ENCODE assay signal across 1 cellular context in the genomic region with DNA sequence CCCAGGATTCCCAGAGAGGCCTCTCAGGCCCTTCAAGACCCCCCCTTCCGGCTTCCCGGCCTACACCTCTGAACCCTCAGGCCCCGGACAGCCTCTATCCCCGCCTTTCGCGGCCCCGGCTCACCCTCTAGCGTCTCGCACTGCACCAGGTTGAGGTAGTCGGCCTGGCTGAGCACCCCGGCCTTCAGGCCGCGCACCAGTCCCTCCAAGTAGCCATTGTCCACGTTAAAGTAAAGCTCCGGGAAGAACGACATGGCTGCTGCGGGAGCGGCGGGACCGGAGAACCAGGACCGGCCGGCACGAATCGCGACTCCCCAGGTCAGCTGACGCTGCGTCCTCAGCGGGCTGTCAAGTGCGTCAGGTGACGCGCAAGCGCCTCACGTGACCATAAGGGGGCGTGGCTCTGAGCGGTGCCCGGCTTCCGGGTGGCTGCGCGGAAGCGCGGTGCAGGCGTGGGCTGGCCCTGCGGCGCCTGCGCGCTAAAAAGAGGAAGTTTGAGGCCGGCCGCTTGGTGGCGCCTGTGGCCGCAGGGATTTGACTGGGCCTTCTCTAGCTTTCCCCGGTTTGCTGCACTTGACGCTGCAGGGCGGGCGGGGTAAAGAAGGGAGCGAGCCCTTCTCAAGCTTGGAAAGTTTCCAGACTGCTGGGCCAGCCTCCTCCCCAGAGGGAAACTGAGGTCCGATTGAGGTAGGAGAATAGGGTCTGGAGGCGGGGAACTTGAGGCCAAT.
TF ChIP-seq lines count a peak whose summit lies in the region.

A gene (minus strand): TSS at position 325 of the 728 bp plus-strand sequence. CDS start 71 bp downstream, at position 254.

TF ChIP-seq in HepG2, 621 proteins besides CTCF, POLR2A, EP300 and RAD21 (continued from another document and continues in another):
- TF ChIP-seq, protein P1, sequence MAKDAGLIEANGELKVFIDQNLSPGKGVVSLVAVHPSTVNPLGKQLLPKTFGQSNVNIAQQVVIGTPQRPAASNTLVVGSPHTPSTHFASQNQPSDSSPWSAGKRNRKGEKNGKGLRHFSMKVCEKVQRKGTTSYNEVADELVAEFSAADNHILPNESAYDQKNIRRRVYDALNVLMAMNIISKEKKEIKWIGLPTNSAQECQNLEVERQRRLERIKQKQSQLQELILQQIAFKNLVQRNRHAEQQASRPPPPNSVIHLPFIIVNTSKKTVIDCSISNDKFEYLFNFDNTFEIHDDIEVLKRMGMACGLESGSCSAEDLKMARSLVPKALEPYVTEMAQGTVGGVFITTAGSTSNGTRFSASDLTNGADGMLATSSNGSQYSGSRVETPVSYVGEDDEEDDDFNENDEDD (CRISPR knock-in tag; IDR thresholded peaks at IDR 0.05; ENCODE audit: borderline replicate concordance): peak; percentile 81; the same call in 1 of the 2 replicates
- TF ChIP-seq, protein P2, sequence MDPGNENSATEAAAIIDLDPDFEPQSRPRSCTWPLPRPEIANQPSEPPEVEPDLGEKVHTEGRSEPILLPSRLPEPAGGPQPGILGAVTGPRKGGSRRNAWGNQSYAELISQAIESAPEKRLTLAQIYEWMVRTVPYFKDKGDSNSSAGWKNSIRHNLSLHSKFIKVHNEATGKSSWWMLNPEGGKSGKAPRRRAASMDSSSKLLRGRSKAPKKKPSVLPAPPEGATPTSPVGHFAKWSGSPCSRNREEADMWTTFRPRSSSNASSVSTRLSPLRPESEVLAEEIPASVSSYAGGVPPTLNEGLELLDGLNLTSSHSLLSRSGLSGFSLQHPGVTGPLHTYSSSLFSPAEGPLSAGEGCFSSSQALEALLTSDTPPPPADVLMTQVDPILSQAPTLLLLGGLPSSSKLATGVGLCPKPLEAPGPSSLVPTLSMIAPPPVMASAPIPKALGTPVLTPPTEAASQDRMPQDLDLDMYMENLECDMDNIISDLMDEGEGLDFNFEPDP (CRISPR knock-in tag; conservative IDR thresholded peaks at IDR 0.05): peak; percentile 96; the same call in 1 of the 2 replicates
- TF ChIP-seq, protein P3, sequence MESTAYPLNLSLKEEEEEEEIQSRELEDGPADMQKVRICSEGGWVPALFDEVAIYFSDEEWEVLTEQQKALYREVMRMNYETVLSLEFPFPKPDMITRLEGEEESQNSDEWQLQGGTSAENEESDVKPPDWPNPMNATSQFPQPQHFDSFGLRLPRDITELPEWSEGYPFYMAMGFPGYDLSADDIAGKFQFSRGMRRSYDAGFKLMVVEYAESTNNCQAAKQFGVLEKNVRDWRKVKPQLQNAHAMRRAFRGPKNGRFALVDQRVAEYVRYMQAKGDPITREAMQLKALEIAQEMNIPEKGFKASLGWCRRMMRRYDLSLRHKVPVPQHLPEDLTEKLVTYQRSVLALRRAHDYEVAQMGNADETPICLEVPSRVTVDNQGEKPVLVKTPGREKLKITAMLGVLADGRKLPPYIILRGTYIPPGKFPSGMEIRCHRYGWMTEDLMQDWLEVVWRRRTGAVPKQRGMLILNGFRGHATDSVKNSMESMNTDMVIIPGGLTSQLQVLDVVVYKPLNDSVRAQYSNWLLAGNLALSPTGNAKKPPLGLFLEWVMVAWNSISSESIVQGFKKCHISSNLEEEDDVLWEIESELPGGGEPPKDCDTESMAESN (CRISPR knock-in tag; conservative IDR thresholded peaks at IDR 0.05): peak; percentile 74
- TF ChIP-seq MTF1 (CRISPR knock-in tag; IDR thresholded peaks at IDR 0.05): no peak
- TF ChIP-seq XRCC5 (optimal IDR thresholded peaks at IDR 0.05; ENCODE audit: low read length): peak; percentile 94
- peak; percentile 94 for TF ChIP-seq ZNF772 (CRISPR knock-in tag; IDR thresholded peaks at IDR 0.05)
- TF ChIP-seq KMT2B (CRISPR knock-in tag; IDR thresholded peaks at IDR 0.05): peak; percentile 92
- TF ChIP-seq MIXL1 (CRISPR knock-in tag; IDR thresholded peaks at IDR 0.05): 0 out of 2 replicates have a peak, but pooled peaks have one; percentile 49
- TF ChIP-seq SMAD1 (CRISPR knock-in tag; IDR thresholded peaks at IDR 0.05; ENCODE audit: borderline replicate concordance, low read depth): peak; percentile 86
- TF ChIP-seq ZNF615 (CRISPR knock-in tag; IDR thresholded peaks at IDR 0.05; ENCODE audit: borderline replicate concordance): 0 out of 2 replicates have a peak, but pooled peaks have one; percentile 81
- no peak for TF ChIP-seq PHF5A (CRISPR knock-in tag; IDR thresholded peaks at IDR 0.05; ENCODE audit: low read depth, unreplicated experiment)
- TF ChIP-seq, protein P4, sequence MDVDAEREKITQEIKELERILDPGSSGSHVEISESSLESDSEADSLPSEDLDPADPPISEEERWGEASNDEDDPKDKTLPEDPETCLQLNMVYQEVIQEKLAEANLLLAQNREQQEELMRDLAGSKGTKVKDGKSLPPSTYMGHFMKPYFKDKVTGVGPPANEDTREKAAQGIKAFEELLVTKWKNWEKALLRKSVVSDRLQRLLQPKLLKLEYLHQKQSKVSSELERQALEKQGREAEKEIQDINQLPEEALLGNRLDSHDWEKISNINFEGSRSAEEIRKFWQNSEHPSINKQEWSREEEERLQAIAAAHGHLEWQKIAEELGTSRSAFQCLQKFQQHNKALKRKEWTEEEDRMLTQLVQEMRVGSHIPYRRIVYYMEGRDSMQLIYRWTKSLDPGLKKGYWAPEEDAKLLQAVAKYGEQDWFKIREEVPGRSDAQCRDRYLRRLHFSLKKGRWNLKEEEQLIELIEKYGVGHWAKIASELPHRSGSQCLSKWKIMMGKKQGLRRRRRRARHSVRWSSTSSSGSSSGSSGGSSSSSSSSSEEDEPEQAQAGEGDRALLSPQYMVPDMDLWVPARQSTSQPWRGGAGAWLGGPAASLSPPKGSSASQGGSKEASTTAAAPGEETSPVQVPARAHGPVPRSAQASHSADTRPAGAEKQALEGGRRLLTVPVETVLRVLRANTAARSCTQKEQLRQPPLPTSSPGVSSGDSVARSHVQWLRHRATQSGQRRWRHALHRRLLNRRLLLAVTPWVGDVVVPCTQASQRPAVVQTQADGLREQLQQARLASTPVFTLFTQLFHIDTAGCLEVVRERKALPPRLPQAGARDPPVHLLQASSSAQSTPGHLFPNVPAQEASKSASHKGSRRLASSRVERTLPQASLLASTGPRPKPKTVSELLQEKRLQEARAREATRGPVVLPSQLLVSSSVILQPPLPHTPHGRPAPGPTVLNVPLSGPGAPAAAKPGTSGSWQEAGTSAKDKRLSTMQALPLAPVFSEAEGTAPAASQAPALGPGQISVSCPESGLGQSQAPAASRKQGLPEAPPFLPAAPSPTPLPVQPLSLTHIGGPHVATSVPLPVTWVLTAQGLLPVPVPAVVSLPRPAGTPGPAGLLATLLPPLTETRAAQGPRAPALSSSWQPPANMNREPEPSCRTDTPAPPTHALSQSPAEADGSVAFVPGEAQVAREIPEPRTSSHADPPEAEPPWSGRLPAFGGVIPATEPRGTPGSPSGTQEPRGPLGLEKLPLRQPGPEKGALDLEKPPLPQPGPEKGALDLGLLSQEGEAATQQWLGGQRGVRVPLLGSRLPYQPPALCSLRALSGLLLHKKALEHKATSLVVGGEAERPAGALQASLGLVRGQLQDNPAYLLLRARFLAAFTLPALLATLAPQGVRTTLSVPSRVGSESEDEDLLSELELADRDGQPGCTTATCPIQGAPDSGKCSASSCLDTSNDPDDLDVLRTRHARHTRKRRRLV (CRISPR knock-in tag; IDR thresholded peaks at IDR 0.05): peak; percentile 73; the same call in 1 of the 2 replicates
- TF ChIP-seq GABPA (IDR thresholded peaks at IDR 0.05; ENCODE audit: low read depth, low read length): peak; percentile 67
- peak; percentile 83 for TF ChIP-seq GABPA (CRISPR knock-in tag; IDR thresholded peaks at IDR 0.05; ENCODE audit: low read depth)
- TF ChIP-seq KDM3A (CRISPR knock-in tag; IDR thresholded peaks at IDR 0.05; ENCODE audit: low read depth): peak; percentile 90; the same call in 1 of the 2 replicates
- peak; percentile 24; the same call in 1 of the 2 replicates for TF ChIP-seq THYN1 (CRISPR knock-in tag; IDR thresholded peaks at IDR 0.05; ENCODE audit: borderline replicate concordance, low read depth)
- TF ChIP-seq, protein P5, sequence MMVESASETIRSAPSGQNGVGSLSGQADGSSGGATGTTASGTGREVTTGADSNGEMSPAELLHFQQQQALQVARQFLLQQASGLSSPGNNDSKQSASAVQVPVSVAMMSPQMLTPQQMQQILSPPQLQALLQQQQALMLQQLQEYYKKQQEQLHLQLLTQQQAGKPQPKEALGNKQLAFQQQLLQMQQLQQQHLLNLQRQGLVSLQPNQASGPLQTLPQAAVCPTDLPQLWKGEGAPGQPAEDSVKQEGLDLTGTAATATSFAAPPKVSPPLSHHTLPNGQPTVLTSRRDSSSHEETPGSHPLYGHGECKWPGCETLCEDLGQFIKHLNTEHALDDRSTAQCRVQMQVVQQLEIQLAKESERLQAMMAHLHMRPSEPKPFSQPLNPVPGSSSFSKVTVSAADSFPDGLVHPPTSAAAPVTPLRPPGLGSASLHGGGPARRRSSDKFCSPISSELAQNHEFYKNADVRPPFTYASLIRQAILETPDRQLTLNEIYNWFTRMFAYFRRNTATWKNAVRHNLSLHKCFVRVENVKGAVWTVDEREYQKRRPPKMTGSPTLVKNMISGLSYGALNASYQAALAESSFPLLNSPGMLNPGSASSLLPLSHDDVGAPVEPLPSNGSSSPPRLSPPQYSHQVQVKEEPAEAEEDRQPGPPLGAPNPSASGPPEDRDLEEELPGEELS (CRISPR knock-in tag; IDR thresholded peaks at IDR 0.05): peak; percentile 64
- peak; percentile 76; the same call in 1 of the 2 replicates for TF ChIP-seq ZNF605 (CRISPR knock-in tag; IDR thresholded peaks at IDR 0.05)
- TF ChIP-seq MEIS2 (CRISPR knock-in tag; IDR thresholded peaks at IDR 0.05): peak; percentile 95
- TF ChIP-seq, protein P6, sequence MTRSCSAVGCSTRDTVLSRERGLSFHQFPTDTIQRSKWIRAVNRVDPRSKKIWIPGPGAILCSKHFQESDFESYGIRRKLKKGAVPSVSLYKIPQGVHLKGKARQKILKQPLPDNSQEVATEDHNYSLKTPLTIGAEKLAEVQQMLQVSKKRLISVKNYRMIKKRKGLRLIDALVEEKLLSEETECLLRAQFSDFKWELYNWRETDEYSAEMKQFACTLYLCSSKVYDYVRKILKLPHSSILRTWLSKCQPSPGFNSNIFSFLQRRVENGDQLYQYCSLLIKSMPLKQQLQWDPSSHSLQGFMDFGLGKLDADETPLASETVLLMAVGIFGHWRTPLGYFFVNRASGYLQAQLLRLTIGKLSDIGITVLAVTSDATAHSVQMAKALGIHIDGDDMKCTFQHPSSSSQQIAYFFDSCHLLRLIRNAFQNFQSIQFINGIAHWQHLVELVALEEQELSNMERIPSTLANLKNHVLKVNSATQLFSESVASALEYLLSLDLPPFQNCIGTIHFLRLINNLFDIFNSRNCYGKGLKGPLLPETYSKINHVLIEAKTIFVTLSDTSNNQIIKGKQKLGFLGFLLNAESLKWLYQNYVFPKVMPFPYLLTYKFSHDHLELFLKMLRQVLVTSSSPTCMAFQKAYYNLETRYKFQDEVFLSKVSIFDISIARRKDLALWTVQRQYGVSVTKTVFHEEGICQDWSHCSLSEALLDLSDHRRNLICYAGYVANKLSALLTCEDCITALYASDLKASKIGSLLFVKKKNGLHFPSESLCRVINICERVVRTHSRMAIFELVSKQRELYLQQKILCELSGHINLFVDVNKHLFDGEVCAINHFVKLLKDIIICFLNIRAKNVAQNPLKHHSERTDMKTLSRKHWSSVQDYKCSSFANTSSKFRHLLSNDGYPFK (CRISPR knock-in tag; IDR thresholded peaks at IDR 0.05; ENCODE audit: borderline replicate concordance): peak; percentile 93; the same call in 1 of the 2 replicates
- TF ChIP-seq, protein P7, sequence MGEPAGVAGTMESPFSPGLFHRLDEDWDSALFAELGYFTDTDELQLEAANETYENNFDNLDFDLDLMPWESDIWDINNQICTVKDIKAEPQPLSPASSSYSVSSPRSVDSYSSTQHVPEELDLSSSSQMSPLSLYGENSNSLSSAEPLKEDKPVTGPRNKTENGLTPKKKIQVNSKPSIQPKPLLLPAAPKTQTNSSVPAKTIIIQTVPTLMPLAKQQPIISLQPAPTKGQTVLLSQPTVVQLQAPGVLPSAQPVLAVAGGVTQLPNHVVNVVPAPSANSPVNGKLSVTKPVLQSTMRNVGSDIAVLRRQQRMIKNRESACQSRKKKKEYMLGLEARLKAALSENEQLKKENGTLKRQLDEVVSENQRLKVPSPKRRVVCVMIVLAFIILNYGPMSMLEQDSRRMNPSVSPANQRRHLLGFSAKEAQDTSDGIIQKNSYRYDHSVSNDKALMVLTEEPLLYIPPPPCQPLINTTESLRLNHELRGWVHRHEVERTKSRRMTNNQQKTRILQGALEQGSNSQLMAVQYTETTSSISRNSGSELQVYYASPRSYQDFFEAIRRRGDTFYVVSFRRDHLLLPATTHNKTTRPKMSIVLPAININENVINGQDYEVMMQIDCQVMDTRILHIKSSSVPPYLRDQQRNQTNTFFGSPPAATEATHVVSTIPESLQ (CRISPR knock-in tag; conservative IDR thresholded peaks at IDR 0.05): peak; percentile 64; the same call in 1 of the 2 replicates
- peak; percentile 30; the same call in 1 of the 2 replicates for TF ChIP-seq ZNF724P (CRISPR knock-in tag; IDR thresholded peaks at IDR 0.05; ENCODE audit: borderline replicate concordance)
- no peak for TF ChIP-seq TCF12 (IDR thresholded peaks at IDR 0.05)
- no peak for TF ChIP-seq TCF12 (CRISPR knock-in tag; IDR thresholded peaks at IDR 0.05)
- TF ChIP-seq, protein P8, sequence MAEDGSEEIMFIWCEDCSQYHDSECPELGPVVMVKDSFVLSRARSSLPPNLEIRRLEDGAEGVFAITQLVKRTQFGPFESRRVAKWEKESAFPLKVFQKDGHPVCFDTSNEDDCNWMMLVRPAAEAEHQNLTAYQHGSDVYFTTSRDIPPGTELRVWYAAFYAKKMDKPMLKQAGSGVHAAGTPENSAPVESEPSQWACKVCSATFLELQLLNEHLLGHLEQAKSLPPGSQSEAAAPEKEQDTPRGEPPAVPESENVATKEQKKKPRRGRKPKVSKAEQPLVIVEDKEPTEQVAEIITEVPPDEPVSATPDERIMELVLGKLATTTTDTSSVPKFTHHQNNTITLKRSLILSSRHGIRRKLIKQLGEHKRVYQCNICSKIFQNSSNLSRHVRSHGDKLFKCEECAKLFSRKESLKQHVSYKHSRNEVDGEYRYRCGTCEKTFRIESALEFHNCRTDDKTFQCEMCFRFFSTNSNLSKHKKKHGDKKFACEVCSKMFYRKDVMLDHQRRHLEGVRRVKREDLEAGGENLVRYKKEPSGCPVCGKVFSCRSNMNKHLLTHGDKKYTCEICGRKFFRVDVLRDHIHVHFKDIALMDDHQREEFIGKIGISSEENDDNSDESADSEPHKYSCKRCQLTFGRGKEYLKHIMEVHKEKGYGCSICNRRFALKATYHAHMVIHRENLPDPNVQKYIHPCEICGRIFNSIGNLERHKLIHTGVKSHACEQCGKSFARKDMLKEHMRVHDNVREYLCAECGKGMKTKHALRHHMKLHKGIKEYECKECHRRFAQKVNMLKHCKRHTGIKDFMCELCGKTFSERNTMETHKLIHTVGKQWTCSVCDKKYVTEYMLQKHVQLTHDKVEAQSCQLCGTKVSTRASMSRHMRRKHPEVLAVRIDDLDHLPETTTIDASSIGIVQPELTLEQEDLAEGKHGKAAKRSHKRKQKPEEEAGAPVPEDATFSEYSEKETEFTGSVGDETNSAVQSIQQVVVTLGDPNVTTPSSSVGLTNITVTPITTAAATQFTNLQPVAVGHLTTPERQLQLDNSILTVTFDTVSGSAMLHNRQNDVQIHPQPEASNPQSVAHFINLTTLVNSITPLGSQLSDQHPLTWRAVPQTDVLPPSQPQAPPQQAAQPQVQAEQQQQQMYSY (CRISPR knock-in tag; IDR thresholded peaks at IDR 0.05): no peak
- TF ChIP-seq ZNF143 (CRISPR knock-in tag; IDR thresholded peaks at IDR 0.05): 0 out of 2 replicates have a peak, but pooled peaks have one; percentile 39
- TF ChIP-seq ZNF274 (CRISPR knock-in tag; IDR thresholded peaks at IDR 0.05): peak; percentile 74; the same call in 1 of the 2 replicates
- no peak; the same call in 1 of the 2 replicates for TF ChIP-seq ZNF451 (CRISPR knock-in tag; IDR thresholded peaks at IDR 0.05)
- 0 out of 2 replicates have a peak, but pooled peaks have one; percentile 41 for TF ChIP-seq ZNF292 (CRISPR knock-in tag; IDR thresholded peaks at IDR 0.05; ENCODE audit: borderline replicate concordance, low read depth)
- TF ChIP-seq ARID2 (CRISPR knock-in tag; IDR thresholded peaks at IDR 0.05; ENCODE audit: borderline replicate concordance): peak; percentile 95
